In the genomic region with DNA sequence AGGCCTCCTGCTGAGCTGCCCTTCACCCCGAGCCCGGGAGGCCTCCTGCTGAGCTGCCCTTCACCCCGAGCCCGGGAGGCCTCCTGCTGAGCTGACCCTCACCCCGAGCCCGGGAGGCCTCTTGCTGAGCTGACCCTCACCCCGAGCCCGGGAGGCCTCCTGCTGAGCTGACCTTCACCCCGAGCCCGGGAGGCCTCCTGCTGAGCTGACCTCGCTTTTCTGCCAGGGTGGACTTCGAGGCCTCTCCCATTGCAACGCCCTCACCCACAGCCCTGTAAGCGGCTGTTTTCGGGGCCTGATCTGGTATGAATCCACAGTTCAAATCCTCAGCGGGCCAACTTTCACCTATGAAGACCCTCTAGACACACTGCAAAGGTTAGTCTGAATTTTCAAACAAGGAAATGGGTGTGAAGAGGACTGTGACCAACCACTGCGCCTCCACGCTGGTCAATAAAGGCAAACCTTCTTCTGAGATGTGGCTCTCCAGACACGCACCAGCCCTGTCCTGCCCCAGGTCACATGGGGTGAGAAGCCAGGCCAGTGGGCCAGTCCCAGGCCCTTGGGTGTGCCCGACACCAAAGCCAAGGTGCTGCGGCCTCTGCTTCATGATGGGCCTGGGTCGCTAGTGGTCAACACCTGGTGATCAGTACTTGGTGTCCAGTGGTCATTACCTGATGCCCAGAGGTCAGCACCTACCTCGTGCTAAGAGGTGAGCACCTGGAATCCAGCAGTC, we compare ENCODE assay signal across 21 cellular contexts.
"Had no signal": no experiment of that assay in that cellular context is flagged by ENCODE, and none has a peak within 500 bp of the region (broad histone marks: within the 10 kb centered on the region; RNA-seq: fewer than 3 reads in every experiment).

No MANE protein-coding gene starts in this region.

- H3K27me3 Mint-ChIP-seq: activated B cell treated with CpG ODN at 0.5 μM for 24 hours had no signal

- H3K27ac Mint-ChIP-seq: activated B cell treated with CpG ODN at 0.5 μM for 24 hours; activated CD4-positive, alpha-beta T cell treated with anti-CD3 and anti-CD28 coated beads for 36 hours; activated naive CD4-positive, alpha-beta T cell treated with anti-CD3 and anti-CD28 coated beads, Interleukin-2, amount 50 U/mL, for 24 hours; naive B cell had no signal

- H3K9me3 ChIP-seq: body of pancreas, heart left ventricle, prostate gland, thyroid gland had no signal

- H3K4me3 Mint-ChIP-seq: activated B cell treated with CpG ODN at 0.5 μM for 24 hours; activated CD4-positive, alpha-beta T cell treated with anti-CD3 and anti-CD28 coated beads for 36 hours; activated naive CD4-positive, alpha-beta T cell treated with anti-CD3 and anti-CD28 coated beads, Interleukin-2, amount 50 U/mL, for 24 hours; naive B cell; neural crest cell had no signal

- H3K27ac ChIP-seq: body of pancreas, epithelial cell of prostate, heart left ventricle, prostate gland had no signal

- H3K36me3 ChIP-seq: heart left ventricle, prostate gland, thyroid gland had no signal

- H3K36me3 Mint-ChIP-seq: activated naive CD4-positive, alpha-beta T cell treated with anti-CD3 and anti-CD28 coated beads, Interleukin-2, amount 50 U/mL, for 24 hours; naive B cell had no signal

- ATAC-seq: activated CD4-positive, alpha-beta T cell treated with anti-CD3 and anti-CD28 coated beads for 36 hours; body of pancreas; heart left ventricle; stimulated activated naive CD8-positive, alpha-beta T cell treated with anti-CD3 and anti-CD28 coated beads, Interleukin-15, Interleukin-2, amounts not matched to agents 100 U/mL and 50 U/mL, for 24 hours had no signal

- H3K4me1 Mint-ChIP-seq: activated B cell treated with CpG ODN at 0.5 μM for 24 hours; activated CD4-positive, alpha-beta T cell treated with anti-CD3 and anti-CD28 coated beads for 36 hours; activated naive CD4-positive, alpha-beta T cell treated with anti-CD3 and anti-CD28 coated beads, Interleukin-2, amount 50 U/mL, for 24 hours; naive B cell; neural crest cell had no signal

- H3K9me3 Mint-ChIP-seq: activated naive CD4-positive, alpha-beta T cell treated with anti-CD3 and anti-CD28 coated beads, Interleukin-2, amount 50 U/mL, for 24 hours; neural crest cell had no signal

- H3K4me3 ChIP-seq: body of pancreas, heart left ventricle, prostate gland, thyroid gland had no signal

- H3K27me3 ChIP-seq: body of pancreas, thyroid gland had no signal

- H3K4me1 ChIP-seq: body of pancreas, heart left ventricle, prostate gland, thyroid gland had no signal

- DNase-seq: activated B cell treated with CpG ODN at 0.5 μM for 24 hours; activated CD4-positive, alpha-beta T cell treated with anti-CD3 and anti-CD28 coated beads for 36 hours; activated CD4-positive, alpha-beta T cell treated with anti-CD3 and anti-CD28 coated beads, Interleukin-2, amount 50 U/mL, for 48 hours; activated gamma-delta T cell treated with Interleukin-2 at 50 U/mL for 16 hours; activated T-cell treated with anti-CD3 and anti-CD28 coated beads for 4 hours; anterior cingulate cortex; body of pancreas; caudate nucleus; mesenchymal stem cell; naive B cell; stimulated activated CD4-positive, alpha-beta T cell treated with anti-CD3 and anti-CD28 coated beads, Interleukin-12 subunit alpha, Interleukin-12 subunit beta, amount 100 ng/mL, for 4 hours; stimulated activated CD4-positive, alpha-beta T cell treated with anti-CD3 and anti-CD28 coated beads, Interleukin-4, amount 100 ng/mL, for 4 hours; stimulated activated naive CD8-positive, alpha-beta T cell treated with anti-CD3 and anti-CD28 coated beads, Interleukin-15, Interleukin-2, amounts not matched to agents 100 U/mL and 50 U/mL, for 24 hours; substantia nigra; T1000; thyroid gland had no signal
